Comparison of ENCODE assay signal across 10 cellular contexts in genomic region chr4:26299254-26299882, GRCh38. TPM values are rescaled to one million over a fixed set of nuclear protein-coding genes. Genes with fewer than 3 reads are reported as not detected.
DNase-seq lines count a peak whose midpoint lies in the region; ATAC-seq and TF ChIP-seq lines count a peak whose summit lies in the region.
"Had no signal": no experiment of that assay in that cellular context is flagged by ENCODE, and none has a peak within 500 bp of the region (broad histone marks: within the 10 kb centered on the region; RNA-seq: fewer than 3 reads in every experiment).

No MANE protein-coding gene starts in this region.

- CTCF ChIA-PET in activated CD8-positive, alpha-beta memory T cell treated with anti-CD3 and anti-CD28 coated beads, Interleukin-2, amount 10 ng/mL, durations not matched to agents 7 days and 5 days (lab: Charles Lee), result interaction anchor here (0.7 kb wide), 1 partner anchor 135 kb away, joined by 4 read pairs; no protein-coding TSS in a partner anchor

- no peaks in the 10 kb centered on the region for H3K79me2 ChIP-seq in OCI-LY3 (ENCODE audit: low read length)

- H3K4me3 ChIP-seq in OCI-LY3 (ENCODE audit: low read length) (peak overlapping the region; percentile 63), sigmoid colon (no peak overlapping the region), upper lobe of right lung (no peak overlapping the region)

- H3K36me3 ChIP-seq in OCI-LY3 (replicated peaks; ENCODE audit: low read depth, low read length) (no peaks in the 10 kb centered on the region), sigmoid colon (no peaks in the 10 kb centered on the region), upper lobe of right lung (no peaks in the 10 kb centered on the region)

- DNase-seq in activated CD8-positive, alpha-beta memory T cell treated with anti-CD3 and anti-CD28 coated beads, Interleukin-2, amount 10 ng/mL, durations not matched to agents 7 days and 5 days, result no peak
- no peak for DNase-seq in activated CD8-positive, alpha-beta memory T cell treated with anti-CD3 and anti-CD28 coated beads, Interleukin-2, amount 50 U/mL, for 48 hours
- DNase-seq in sigmoid colon, result no peak
- DNase-seq in upper lobe of right lung, result no peak
- no peak for DNase-seq in amygdala (lab: John Stamatoyannopoulos, UW)
- DNase-seq: activated gamma-delta T cell treated with Interleukin-2 at 50 U/mL for 16 hours, NCI-H2081 had no signal

- H3K27ac ChIP-seq in OCI-LY3 (ENCODE audit: low read length), result peak overlapping the region; percentile 62
- H3K27ac ChIP-seq in sigmoid colon, result no peak overlapping the region
- H3K27ac ChIP-seq in upper lobe of right lung, result no peak overlapping the region

- H3K9me3 ChIP-seq in OCI-LY3 (ENCODE audit: insufficient read depth, low read length) (no peaks in the 10 kb centered on the region), sigmoid colon (no peaks in the 10 kb centered on the region), upper lobe of right lung (no peaks in the 10 kb centered on the region)

- H3K4me1 Mint-ChIP-seq in activated CD8-positive, alpha-beta memory T cell treated with anti-CD3 and anti-CD28 coated beads, Interleukin-2, amount 10 ng/mL, durations not matched to agents 7 days and 5 days, result peaks cover 34% of the 10 kb centered on the region
- H3K4me1 Mint-ChIP-seq in stimulated activated memory B cell treated with anti-CD40 and anti-IgM and Interleukin-4, amounts not matched to agents 10 μg/mL and 1 μg/mL and 100 μg/mL, for 72 hours, result peaks cover 13% of the 10 kb centered on the region

- peak; percentile 87 for ATAC-seq in activated CD8-positive, alpha-beta memory T cell treated with anti-CD3 and anti-CD28 coated beads, Interleukin-2, amount 10 ng/mL, durations not matched to agents 7 days and 5 days
- ATAC-seq in HG02588 (IDR thresholded peaks at IDR 0.05; ENCODE audit: unreplicated experiment) (peak; percentile 67), upper lobe of right lung (no peak)
- no peak for ATAC-seq in stimulated activated memory B cell treated with anti-CD40 and anti-IgM and Interleukin-4, amounts not matched to agents 10 μg/mL and 1 μg/mL and 100 μg/mL, for 72 hours

- peak overlapping the region; percentile 79 for H3K27ac Mint-ChIP-seq in activated CD8-positive, alpha-beta memory T cell treated with anti-CD3 and anti-CD28 coated beads, Interleukin-2, amount 10 ng/mL, durations not matched to agents 7 days and 5 days
- H3K27ac Mint-ChIP-seq in stimulated activated memory B cell treated with anti-CD40 and anti-IgM and Interleukin-4, amounts not matched to agents 10 μg/mL and 1 μg/mL and 100 μg/mL, for 72 hours, result peak overlapping the region; percentile 17

- 81 to 82% methylated on average over 9 of the region's 9 CpGs for WGBS in sigmoid colon, 2 donors

- H3K27me3 ChIP-seq in OCI-LY3 (ENCODE audit: low read depth, low read length) (no peaks in the 10 kb centered on the region), sigmoid colon (no peaks in the 10 kb centered on the region), upper lobe of right lung (no peaks in the 10 kb centered on the region)

- H3K36me3 Mint-ChIP-seq in activated CD8-positive, alpha-beta memory T cell treated with anti-CD3 and anti-CD28 coated beads, Interleukin-2, amount 10 ng/mL, durations not matched to agents 7 days and 5 days, result peaks cover 13% of the 10 kb centered on the region
- H3K36me3 Mint-ChIP-seq in stimulated activated memory B cell treated with anti-CD40 and anti-IgM and Interleukin-4, amounts not matched to agents 10 μg/mL and 1 μg/mL and 100 μg/mL, for 72 hours, result no peaks in the 10 kb centered on the region

- H3K27me3 Mint-ChIP-seq in activated CD8-positive, alpha-beta memory T cell treated with anti-CD3 and anti-CD28 coated beads, Interleukin-2, amount 10 ng/mL, durations not matched to agents 7 days and 5 days, result no peaks in the 10 kb centered on the region
- no peaks in the 10 kb centered on the region for H3K27me3 Mint-ChIP-seq in stimulated activated memory B cell treated with anti-CD40 and anti-IgM and Interleukin-4, amounts not matched to agents 10 μg/mL and 1 μg/mL and 100 μg/mL, for 72 hours

- intact Hi-C loops in sigmoid colon (cut with DNase I) (no loop called here), upper lobe of right lung (cut with DNase I) (no loop called here)

- TF ChIP-seq CTCF in OCI-LY3 (IDR thresholded peaks at IDR 0.05; ENCODE audit: low read depth, low read length) (no peak), sigmoid colon (IDR thresholded peaks at IDR 0.05) (no peak), upper lobe of right lung (IDR thresholded peaks at IDR 0.05) (no peak)

- no peak for TF ChIP-seq EP300 in sigmoid colon (IDR thresholded peaks at IDR 0.05)

- H3K4me1 ChIP-seq in OCI-LY3 (ENCODE audit: low read length), result peaks cover 36% of the 10 kb centered on the region
- peaks cover 0 to 7% (median 2%) of the 10 kb centered on the region in 4 donors for H3K4me1 ChIP-seq in sigmoid colon
- peaks cover 9% of the 10 kb centered on the region for H3K4me1 ChIP-seq in upper lobe of right lung

- H3K4me3 Mint-ChIP-seq in activated CD8-positive, alpha-beta memory T cell treated with anti-CD3 and anti-CD28 coated beads, Interleukin-2, amount 10 ng/mL, durations not matched to agents 7 days and 5 days, result peak overlapping the region; percentile 68
- peak overlapping the region; percentile 63 for H3K4me3 Mint-ChIP-seq in stimulated activated memory B cell treated with anti-CD40 and anti-IgM and Interleukin-4, amounts not matched to agents 10 μg/mL and 1 μg/mL and 100 μg/mL, for 72 hours

- peak overlapping the region; percentile 84 for H2AFZ ChIP-seq in OCI-LY3 (ENCODE audit: low read depth, low read length)

- H3K9me3 Mint-ChIP-seq in activated CD8-positive, alpha-beta memory T cell treated with anti-CD3 and anti-CD28 coated beads, Interleukin-2, amount 10 ng/mL, durations not matched to agents 7 days and 5 days (ENCODE audit: low read depth), result no peaks in the 10 kb centered on the region
- no peaks in the 10 kb centered on the region for H3K9me3 Mint-ChIP-seq in stimulated activated memory B cell treated with anti-CD40 and anti-IgM and Interleukin-4, amounts not matched to agents 10 μg/mL and 1 μg/mL and 100 μg/mL, for 72 hours

- H4K20me1 ChIP-seq in OCI-LY3 (ENCODE audit: insufficient read depth, low read length), result no peaks in the 10 kb centered on the region

- no peak for TF ChIP-seq POLR2A in sigmoid colon (IDR thresholded peaks at IDR 0.05)

- H3K4me2 ChIP-seq in OCI-LY3 (ENCODE audit: low read length), result peak overlapping the region; percentile 57

- peak overlapping the region; percentile 52 for H3K9ac ChIP-seq in OCI-LY3 (ENCODE audit: low read length)

RNA-seq across cellular contexts. Expression of gene RBPJ, which starts 21.4 kb away (rescaled TPM):
- 100 to 1,000 TPM in 1 of 2 experiments, 10 to 100 TPM in 1; 73.3 to 163 TPM for total RNA-seq in activated CD8-positive, alpha-beta memory T cell treated with anti-CD3 and anti-CD28 coated beads, Interleukin-2, amount 10 ng/mL, durations not matched to agents 7 days and 5 days
- 100 to 1,000 TPM in 2 of 4 donors, 10 to 100 TPM in 2; 78.4 to 114 (median 100) TPM for total RNA-seq in sigmoid colon
- 10 to 100 TPM; 15.0 to 25.0 (median 15.0) TPM for polyA plus RNA-seq in sigmoid colon
- 86.2 TPM for total RNA-seq in upper lobe of right lung

Comparison
In these comparisons a context has a peak if more than half of its experiments do, and no peak if none do; other contexts are left out.
1. ATAC-seq: peak in activated CD8-positive, alpha-beta memory T cell treated with anti-CD3 and anti-CD28 coated beads, Interleukin-2, amount 10 ng/mL, durations not matched to agents 7 days and 5 days (single experiment) and HG02588 (single experiment); none in stimulated activated memory B cell treated with anti-CD40 and anti-IgM and Interleukin-4, amounts not matched to agents 10 μg/mL and 1 μg/mL and 100 μg/mL, for 72 hours (single experiment) and upper lobe of right lung (single experiment).